ENCODE assay signal across 8 cellular contexts in genomic region chr15:41231536-41231935, GRCh38. TPM values are rescaled to one million over a fixed set of nuclear protein-coding genes. Genes with fewer than 3 reads are reported as not detected.
A peak's percentile ranks its signal among the peaks of the same experiment; 100 is the strongest.
DNase-seq lines count a peak whose midpoint lies in the region; ATAC-seq and TF ChIP-seq lines count a peak whose summit lies in the region.

No MANE protein-coding gene starts in this region.

- no peak for TF ChIP-seq CTCF in HL-60 (IDR thresholded peaks at IDR 0.05; ENCODE audit: insufficient read depth, low read length)

- H3K4me1 ChIP-seq in iPS-20b (ENCODE audit: insufficient read depth, low read length), result peaks cover 3% of the 10 kb centered on the region; the same call in 1 of the 2 replicates

- H3K4me1 Mint-ChIP-seq in activated naive CD8-positive, alpha-beta T cell treated with anti-CD3 and anti-CD28 coated beads for 36 hours, result peaks cover 22% of the 10 kb centered on the region

- peak overlapping the region; percentile 82 for H3K27ac Mint-ChIP-seq in activated naive CD8-positive, alpha-beta T cell treated with anti-CD3 and anti-CD28 coated beads for 36 hours

- peak overlapping the region; percentile 85 for H3K9ac ChIP-seq in iPS-20b (ENCODE audit: low read depth, low read length)

- no peaks in the 10 kb centered on the region for H3K36me3 Mint-ChIP-seq in activated naive CD8-positive, alpha-beta T cell treated with anti-CD3 and anti-CD28 coated beads for 36 hours

- DNase-seq in HL-60 (ENCODE audit: low read depth in 1 of 2, low spot score in 1 of 2) (no peak), NCI-H1105 (lab: John Stamatoyannopoulos, UW) (no peak), cortex of kidney (lab: John Stamatoyannopoulos, UW) (no peak), SKM-1 treated with dmso at 0.1 percent for 144 hours (lab: John Stamatoyannopoulos, UW; ENCODE audit: unreplicated experiment) (no peak)
- DNase-seq in activated naive CD8-positive, alpha-beta T cell treated with anti-CD3 and anti-CD28 coated beads for 36 hours, result no peak
- DNase-seq in stimulated activated naive CD8-positive, alpha-beta T cell treated with anti-CD3 and anti-CD28 coated beads, Interleukin-15, Interleukin-2, amounts not matched to agents 100 U/mL and 50 U/mL, for 24 hours, result no peak

- no peaks in the 10 kb centered on the region for H3K27me3 Mint-ChIP-seq in activated naive CD8-positive, alpha-beta T cell treated with anti-CD3 and anti-CD28 coated beads for 36 hours

- no peaks in the 10 kb centered on the region for H3K9me3 Mint-ChIP-seq in activated naive CD8-positive, alpha-beta T cell treated with anti-CD3 and anti-CD28 coated beads for 36 hours

- H3K27ac ChIP-seq in HL-60 (replicated peaks), result peak overlapping the region; percentile 76
- H3K27ac ChIP-seq in iPS-20b (ENCODE audit: low read length), result peak overlapping the region; percentile 48

- peak overlapping the region; percentile 88 for H3K4me3 Mint-ChIP-seq in activated naive CD8-positive, alpha-beta T cell treated with anti-CD3 and anti-CD28 coated beads for 36 hours

- peak overlapping the region; percentile 93 for H3K4me3 ChIP-seq in HL-60 (replicated peaks; ENCODE audit: insufficient read depth, low read length)
- peak overlapping the region; percentile 90 for H3K4me3 ChIP-seq in iPS-20b (ENCODE audit: low read length)

- no peaks in the 10 kb centered on the region for H3K27me3 ChIP-seq in HL-60 (ENCODE audit: insufficient read depth, poor library complexity, severe bottlenecking)
- no peaks in the 10 kb centered on the region for H3K27me3 ChIP-seq in iPS-20b (ENCODE audit: insufficient read depth, low read length)

- peak; percentile 8 for ATAC-seq in stimulated activated naive CD8-positive, alpha-beta T cell treated with anti-CD3 and anti-CD28 coated beads, Interleukin-15, Interleukin-2, amounts not matched to agents 100 U/mL and 50 U/mL, for 24 hours
- ATAC-seq in GM21529 (IDR thresholded peaks at IDR 0.05; ENCODE audit: unreplicated experiment), result no peak

- no peaks in the 10 kb centered on the region for H3K9me3 ChIP-seq in iPS-20b (ENCODE audit: insufficient read depth, low read depth, low read length)

- no peaks in the 10 kb centered on the region for H3K36me3 ChIP-seq in iPS-20b (ENCODE audit: insufficient read depth, low read depth, low read length)

RNA-seq across cellular contexts. Expression of gene CHP1, which starts 0.5 kb away (rescaled TPM):
- 10 to 100 TPM; 29.1 to 32.8 TPM for total RNA-seq in activated naive CD8-positive, alpha-beta T cell treated with anti-CD3 and anti-CD28 coated beads for 36 hours

RNA-seq across cellular contexts. Expression of gene EXD1, which starts 1.0 kb away (rescaled TPM):
- not detected for total RNA-seq in activated naive CD8-positive, alpha-beta T cell treated with anti-CD3 and anti-CD28 coated beads for 36 hours
